In the genomic region with DNA sequence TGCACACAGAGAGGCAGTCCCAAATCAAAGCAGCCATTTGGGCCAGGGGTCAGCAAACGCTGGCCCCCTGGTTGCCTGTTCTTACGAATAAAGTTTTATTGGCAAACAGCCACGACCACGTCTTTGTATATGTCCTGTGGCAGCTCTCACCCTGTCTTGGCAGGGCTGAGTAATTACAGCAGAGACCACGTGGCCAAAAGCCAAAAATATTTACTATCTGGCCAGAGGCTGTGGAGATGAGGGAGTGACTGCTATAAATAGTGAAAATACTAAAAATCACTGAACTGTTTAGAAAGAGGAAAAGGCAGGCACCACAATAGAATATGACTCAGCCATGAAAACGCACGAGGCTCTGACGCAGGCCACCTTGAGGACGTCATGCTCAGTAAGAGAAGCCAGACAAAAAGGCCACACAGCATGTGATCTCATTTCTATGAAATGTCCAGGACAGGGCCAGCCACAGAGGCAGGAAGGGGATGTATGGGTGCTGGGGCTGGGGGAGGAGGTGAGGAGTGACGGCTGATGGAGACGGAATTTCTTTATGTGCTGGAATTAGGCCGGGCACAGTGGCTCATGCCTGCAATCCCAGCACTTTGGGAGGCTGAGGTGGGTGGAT, we compare ENCODE assay signal across 7 cellular contexts. TPM values are rescaled to one million over a fixed set of nuclear protein-coding genes. Genes with fewer than 3 reads are reported as not detected.
DNase-seq lines count a peak whose midpoint lies in the region; ATAC-seq, FAIRE-seq and TF ChIP-seq lines count a peak whose summit lies in the region.

No MANE protein-coding gene starts in this region.

- no peaks in the 10 kb centered on the region for H3K79me2 ChIP-seq in GM12878 (ENCODE audit: control insufficient read depth, insufficient read depth, low read length)

- peak; percentile 80 for DNase-seq in KBM-7
- no peak for DNase-seq in GM12878 (ENCODE audit: low read depth, low spot score)
- DNase-seq in tibial artery, result peak; percentile 91 to 96
- DNase-seq in stimulated activated CD4-positive, alpha-beta T cell treated with anti-CD3 and anti-CD28 coated beads, Interleukin-1b, Interleukin-23, amount 100 ng/mL, for 48 hours, result no peak
- no peak for DNase-seq in LoVo (ENCODE audit: low spot score)

- CTCF ChIA-PET in GM12878 (lab: Yijun Ruan, JAX), result no interaction called here

- in situ Hi-C loops in KBM-7 (cut with MboI; ENCODE audit: low pct_unique_long_range_greater_than_20kb, low sequenced_read_pairs), result no loop called here
- in situ Hi-C loops in GM12878 (cut with MboI), result no loop called here

- H3K4me3 ChIP-seq in GM12878, result no peak overlapping the region
- H3K4me3 ChIP-seq in tibial artery, result no peak overlapping the region

- SMC1A ChIA-PET in GM12878 (lab: Charles Lee; ENCODE audit: uncharacterized antibody, unreplicated experiment), result no interaction called here

- RAD21 ChIA-PET in GM12878 (lab: Charles Lee; ENCODE audit: unreplicated experiment), result no interaction called here

- no peak overlapping the region for H3K9ac ChIP-seq in GM12878 (ENCODE audit: control insufficient read depth, insufficient read depth, low read length)

- no TSS peak for BruUV-seq in GM12878 (replicated peaks; lab: Mats Ljungman, UMichigan)

- ATAC-seq in GM12878 (peak; percentile 74), GM18511 (IDR thresholded peaks at IDR 0.05; ENCODE audit: unreplicated experiment) (no peak)

- H3K9me3 ChIP-seq in GM12878 (replicated peaks; ENCODE audit: control insufficient read depth, insufficient read depth, low read length) (no peaks in the 10 kb centered on the region), tibial artery (no peaks in the 10 kb centered on the region)

- 27% methylated on average over 12 of the region's 12 CpGs for WGBS in GM12878 (ENCODE audit: insufficient coverage, insufficient replicate concordance, low lambda C conversion rate, missing lambda C conversion rate)

- no peak for TF ChIP-seq RAD21 in GM12878 (IDR thresholded peaks at IDR 0.05; ENCODE audit: insufficient read depth, low read depth, low read length)

- peaks cover 15 to 30% of the 10 kb centered on the region in 2 experiments; a peak in 3 of 4 replicates for H3K36me3 ChIP-seq in GM12878 (ENCODE audit: control insufficient read depth in 2 of 2, insufficient read depth in 2 of 2, low read length in 1 of 2)
- H3K36me3 ChIP-seq in tibial artery, result peaks cover 45 to 96% (median 80%) of the 10 kb centered on the region in 3 donors

- no peak overlapping the region for H2AFZ ChIP-seq in GM12878 (ENCODE audit: control insufficient read depth, low read depth, low read length)

- FAIRE-seq in GM12878 (lab: Jason Lieb, UNC), result no peak

- no peaks in the 10 kb centered on the region for H4K20me1 ChIP-seq in GM12878 (ENCODE audit: control insufficient read depth, insufficient read depth)

- intact Hi-C loops in GM12878 (cut with micrococcal nuclease; ENCODE audit: unreplicated experiment), result no loop called here
- intact Hi-C loops in tibial artery (cut with DNase I; ENCODE audit: low total_unique reads), result no loop called here

- no peak overlapping the region for H3K4me2 ChIP-seq in GM12878 (ENCODE audit: control insufficient read depth, insufficient read depth)

- POLR2A ChIA-PET in GM12878 (lab: Charles Lee), result no interaction called here

- TF ChIP-seq EP300 in GM12878 (IDR thresholded peaks at IDR 0.05; ENCODE audit: borderline replicate concordance in 1 of 2, control insufficient read depth in 1 of 2, low read depth in 2 of 2, low read length in 2 of 2), result no peak

- H3K4me1 ChIP-seq in GM12878 (ENCODE audit: control insufficient read depth, insufficient read depth, low read length) (no peaks in the 10 kb centered on the region), tibial artery (peaks cover 5 to 27% (median 15%) of the 10 kb centered on the region in 4 donors)

- no peak for TF ChIP-seq CTCF in GM12878 (IDR thresholded peaks at IDR 0.05 in 2 of 3, conservative IDR thresholded peaks at IDR 0.05 in 1 of 3; ENCODE audit: control insufficient read depth in 2 of 3, extremely low read depth in 1 of 3, insufficient read depth in 1 of 3, low read depth in 3 of 3, low read length in 3 of 3)
- TF ChIP-seq CTCF in tibial artery (IDR thresholded peaks at IDR 0.05), result no peak

- no peak overlapping the region for H3K27ac ChIP-seq in GM12878 (ENCODE audit: control insufficient read depth, insufficient read depth)
- peak overlapping the region; percentile 52 for H3K27ac ChIP-seq in layer of hippocampus (ENCODE audit: low read depth, low read length)
- peak overlapping the region; percentile 88 to 93 for H3K27ac ChIP-seq in tibial artery

- TF ChIP-seq POLR2A in GM12878 (IDR thresholded peaks at IDR 0.05; ENCODE audit: low read depth, low read length), result no peak

- H3K27me3 ChIP-seq in GM12878 (replicated peaks in 1 of 2; ENCODE audit: control insufficient read depth in 2 of 2, insufficient read depth in 2 of 2, low read length in 1 of 2), result no peaks in the 10 kb centered on the region
- H3K27me3 ChIP-seq in layer of hippocampus (ENCODE audit: control insufficient read depth, insufficient read depth, low read length), result no peaks in the 10 kb centered on the region
- H3K27me3 ChIP-seq in tibial artery, result no peaks in the 10 kb centered on the region

RNA-seq across cellular contexts. Expression of a gene that starts 29.4 kb away (rescaled TPM):
- total RNA-seq in GM12878 (2013; cell fraction: nucleolus; rRNA removed), result not detected in 2 replicates
- total RNA-seq in GM12878 (2014; rRNA removed), result 0.17 TPM in 1 of 2 replicates, not detected in the other
- 0.41 TPM in 1 of 2 replicates, not detected in the other for total RNA-seq in GM12878 (2014; rRNA removed; fragmentation: Illumina TruSeq; extraction: Trizol)
- 0.36 TPM in 1 of 2 replicates, not detected in the other for total RNA-seq in GM12878 (2021)
- 2.4 TPM for polyA plus RNA-seq in GM12878 (2011; ENCODE audit: low read depth)
- 0.22 TPM in 1 of 2 replicates, not detected in the other for polyA plus RNA-seq in GM12878 (2011; rRNA removed)
- polyA plus RNA-seq in GM12878 (2011; cell fraction: cytosol; rRNA removed), result 0.22 and 0.49 TPM in 2 replicates
- polyA plus RNA-seq in GM12878 (2011; cell fraction: nucleus; rRNA removed), result 0.21 TPM in 1 of 2 replicates, not detected in the other
- 0.76 and 0.87 TPM in 2 replicates for polyA plus RNA-seq in GM12878 (2012)
- 0.24 TPM in 1 of 2 replicates, not detected in the other for polyA plus RNA-seq in GM12878 (2014; fragmentation: Illumina TruSeq; extraction: Trizol)
- polyA plus RNA-seq in GM12878 (2014; fragmentation: Nextera tagmentation; extraction: Ambion mirVana), result under 1 TPM; 0.14 to 0.44 TPM
- polyA plus RNA-seq in GM12878 (2014; rRNA removed), result not detected in 2 replicates
- polyA plus RNA-seq in GM12878 (2016; fragmentation: Nextera tagmentation; extraction: Ambion mirVana), result not detected
- polyA minus RNA-seq in GM12878 (2011; rRNA and poly(A)+ RNA removed), result not detected in 2 replicates
- not detected in 2 replicates for polyA minus RNA-seq in GM12878 (2011; cell fraction: cytosol; rRNA and poly(A)+ RNA removed)
- not detected in 2 replicates for polyA minus RNA-seq in GM12878 (2011; cell fraction: nucleus; rRNA and poly(A)+ RNA removed)

RNA-seq across cellular contexts. Expression of a gene that starts 32.3 kb away (rescaled TPM):
- not detected in 2 replicates for total RNA-seq in GM12878 (2013; cell fraction: nucleolus; rRNA removed)
- not detected in 2 replicates for total RNA-seq in GM12878 (2014; rRNA removed)
- not detected in 2 replicates for total RNA-seq in GM12878 (2014; rRNA removed; fragmentation: Illumina TruSeq; extraction: Trizol)
- total RNA-seq in GM12878 (2021), result not detected in 2 replicates
- polyA plus RNA-seq in GM12878 (2011; ENCODE audit: low read depth), result not detected
- not detected in 2 replicates for polyA plus RNA-seq in GM12878 (2011; rRNA removed)
- polyA plus RNA-seq in GM12878 (2011; cell fraction: cytosol; rRNA removed), result not detected in 2 replicates
- not detected in 2 replicates for polyA plus RNA-seq in GM12878 (2011; cell fraction: nucleus; rRNA removed)
- polyA plus RNA-seq in GM12878 (2012), result not detected in 2 replicates
- not detected in 2 replicates for polyA plus RNA-seq in GM12878 (2014; fragmentation: Illumina TruSeq; extraction: Trizol)
- not detected for polyA plus RNA-seq in GM12878 (2014; fragmentation: Nextera tagmentation; extraction: Ambion mirVana)
- polyA plus RNA-seq in GM12878 (2014; rRNA removed), result not detected in 2 replicates
- not detected for polyA plus RNA-seq in GM12878 (2016; fragmentation: Nextera tagmentation; extraction: Ambion mirVana)
- not detected in 2 replicates for polyA minus RNA-seq in GM12878 (2011; rRNA and poly(A)+ RNA removed)
- polyA minus RNA-seq in GM12878 (2011; cell fraction: cytosol; rRNA and poly(A)+ RNA removed), result not detected in 2 replicates
- polyA minus RNA-seq in GM12878 (2011; cell fraction: nucleus; rRNA and poly(A)+ RNA removed), result not detected in 2 replicates

RNA-seq across cellular contexts. Expression of a gene that starts 49.6 kb away (rescaled TPM):
- 3.1 and 3.9 TPM in 2 replicates for total RNA-seq in GM12878 (2013; cell fraction: nucleolus; rRNA removed)
- total RNA-seq in GM12878 (2014; rRNA removed) (20.2 and 25.4 TPM in 2 replicates), GM12878 (2014; rRNA removed; fragmentation: Illumina TruSeq; extraction: Trizol) (2.6 and 3.0 TPM in 2 replicates), GM12878 (2021) (17.7 and 19.3 TPM in 2 replicates)
- 2.6 TPM for polyA plus RNA-seq in GM12878 (2011; ENCODE audit: low read depth)
- polyA plus RNA-seq in GM12878 (2011; rRNA removed) (1.8 and 4.0 TPM in 2 replicates), GM12878 (2014; fragmentation: Illumina TruSeq; extraction: Trizol) (0.22 and 0.48 TPM in 2 replicates), GM12878 (2014; fragmentation: Nextera tagmentation; extraction: Ambion mirVana) (under 1 TPM; 0.11 to 0.38 TPM), GM12878 (2014; rRNA removed) (19.7 and 24.6 TPM in 2 replicates), GM12878 (2016; fragmentation: Nextera tagmentation; extraction: Ambion mirVana) (10 to 100 TPM; 23.5 to 28.6 TPM)
- polyA plus RNA-seq in GM12878 (2011; cell fraction: cytosol; rRNA removed), result 6.4 and 14.7 TPM in 2 replicates
- 6.1 and 11.3 TPM in 2 replicates for polyA plus RNA-seq in GM12878 (2011; cell fraction: nucleus; rRNA removed)
- polyA plus RNA-seq in GM12878 (2012), result 10.7 and 13.5 TPM in 2 replicates
- 1.2 and 4.4 TPM in 2 replicates for polyA minus RNA-seq in GM12878 (2011; rRNA and poly(A)+ RNA removed)
- polyA minus RNA-seq in GM12878 (2011; cell fraction: cytosol; rRNA and poly(A)+ RNA removed), result 4.1 and 5.2 TPM in 2 replicates
- 2.8 and 4.8 TPM in 2 replicates for polyA minus RNA-seq in GM12878 (2011; cell fraction: nucleus; rRNA and poly(A)+ RNA removed)

RNA-seq across cellular contexts. Expression of a gene that starts 55.2 kb away (rescaled TPM):
- 36.7 and 46.1 TPM in 2 replicates for total RNA-seq in GM12878 (2013; cell fraction: nucleolus; rRNA removed)
- total RNA-seq in GM12878 (2014; rRNA removed) (30.6 and 35.1 TPM in 2 replicates), GM12878 (2014; rRNA removed; fragmentation: Illumina TruSeq; extraction: Trizol) (9.6 and 12.3 TPM in 2 replicates), GM12878 (2021) (42.8 and 44.2 TPM in 2 replicates)
- 8.7 TPM for polyA plus RNA-seq in GM12878 (2011; ENCODE audit: low read depth)
- polyA plus RNA-seq in GM12878 (2011; rRNA removed) (13.0 and 28.1 TPM in 2 replicates), GM12878 (2014; fragmentation: Illumina TruSeq; extraction: Trizol) (2.2 and 15.4 TPM in 2 replicates), GM12878 (2014; fragmentation: Nextera tagmentation; extraction: Ambion mirVana) (under 1 TPM; 0.11 to 0.55 TPM), GM12878 (2014; rRNA removed) (30.8 and 46.7 TPM in 2 replicates), GM12878 (2016; fragmentation: Nextera tagmentation; extraction: Ambion mirVana) (10 to 100 TPM; 33.5 to 36.2 TPM)
- 28.1 and 37.0 TPM in 2 replicates for polyA plus RNA-seq in GM12878 (2011; cell fraction: cytosol; rRNA removed)
- polyA plus RNA-seq in GM12878 (2011; cell fraction: nucleus; rRNA removed), result 131 and 138 TPM in 2 replicates
- 25.6 and 34.9 TPM in 2 replicates for polyA plus RNA-seq in GM12878 (2012)
- polyA minus RNA-seq in GM12878 (2011; rRNA and poly(A)+ RNA removed), result 17.0 and 37.1 TPM in 2 replicates
- polyA minus RNA-seq in GM12878 (2011; cell fraction: cytosol; rRNA and poly(A)+ RNA removed), result 20.7 and 28.9 TPM in 2 replicates
- 23.3 and 26.6 TPM in 2 replicates for polyA minus RNA-seq in GM12878 (2011; cell fraction: nucleus; rRNA and poly(A)+ RNA removed)

Comparison
In these comparisons a context has a peak if more than half of its experiments do, and no peak if none do; other contexts are left out.
1. DNase-seq: peak in KBM-7 (single experiment) and tibial artery (2 of 2); none in GM12878 (single experiment), stimulated activated CD4-positive, alpha-beta T cell treated with anti-CD3 and anti-CD28 coated beads, Interleukin-1b, Interleukin-23, amount 100 ng/mL, for 48 hours (single experiment) and LoVo (single experiment).